Comparison of ENCODE assay signal across 17 cellular contexts in the genomic region with DNA sequence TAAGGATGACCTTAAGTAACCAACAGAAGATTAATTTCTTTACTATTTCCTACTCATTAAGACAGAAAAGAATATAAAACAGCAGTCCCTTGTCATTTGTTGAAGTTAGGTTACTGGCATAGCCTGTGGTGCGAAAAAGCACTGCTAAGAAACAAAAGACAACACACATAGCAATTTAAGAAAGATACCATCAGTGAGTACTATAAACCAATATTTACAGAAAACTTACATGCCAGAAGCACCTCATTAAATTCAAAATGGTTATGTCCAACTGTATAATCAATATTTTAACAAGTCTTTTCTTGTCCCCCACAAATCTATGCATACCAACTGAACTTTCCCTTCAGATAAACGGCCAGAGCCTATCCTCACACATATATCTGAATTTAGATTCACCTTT.
"Had no signal": no experiment of that assay in that cellular context is flagged by ENCODE, and none has a peak within 500 bp of the region (broad histone marks: within the 10 kb centered on the region; RNA-seq: fewer than 3 reads in every experiment).

No MANE protein-coding gene starts in this region.

- ATAC-seq: activated T-helper 17 cell treated with anti-CD3 and anti-CD28 coated beads, Interleukin-2, amount 50 U/mL, for 72 hours; left ventricle myocardium superior; stimulated activated naive CD8-positive, alpha-beta T cell treated with anti-CD3 and anti-CD28 coated beads, Interleukin-15, Interleukin-2, amounts not matched to agents 100 U/mL and 50 U/mL, for 24 hours had no signal

- H3K9me3 ChIP-seq: prostate gland, right atrium auricular region, tibial artery had no signal

- H3K36me3 ChIP-seq: prostate gland, right atrium auricular region, tibial artery had no signal

- H3K4me1 ChIP-seq: prostate gland had no signal

- H3K9me3 Mint-ChIP-seq: activated CD4-positive, alpha-beta memory T cell treated with anti-CD3 and anti-CD28 coated beads for 36 hours; activated naive CD4-positive, alpha-beta T cell treated with anti-CD3 and anti-CD28 coated beads for 36 hours; activated T-helper 17 cell treated with anti-CD3 and anti-CD28 coated beads, Interleukin-2, amount 50 U/mL, for 72 hours; memory B cell; T-helper 1 cell treated with Interleukin-12 subunit alpha and Interleukin-12 subunit beta and Interleukin-4 antibody, amounts not matched to agents 30 μg/mL and 1 μg/mL, for 36 hours had no signal

- DNase-seq: activated CD4-positive, alpha-beta memory T cell treated with anti-CD3 and anti-CD28 coated beads for 36 hours; activated CD4-positive, alpha-beta T cell treated with anti-CD3 and anti-CD28 coated beads for 4 hours; activated naive CD4-positive, alpha-beta T cell treated with anti-CD3 and anti-CD28 coated beads for 36 hours; dermis blood vessel endothelial cell; erythroblast; head of caudate nucleus; left ventricle myocardium superior; occipital lobe; stimulated activated naive CD8-positive, alpha-beta T cell treated with anti-CD3 and anti-CD28 coated beads, Interleukin-15, Interleukin-2, amounts not matched to agents 100 U/mL and 50 U/mL, for 24 hours; substantia nigra; tibial artery had no signal

- H3K27ac ChIP-seq: right atrium auricular region had no signal

- H3K4me3 ChIP-seq: prostate gland, right atrium auricular region, skin epidermis, tibial artery had no signal

- H3K4me1 Mint-ChIP-seq: memory B cell had no signal

- H3K4me3 Mint-ChIP-seq: activated CD4-positive, alpha-beta memory T cell treated with anti-CD3 and anti-CD28 coated beads for 36 hours; activated naive CD4-positive, alpha-beta T cell treated with anti-CD3 and anti-CD28 coated beads for 36 hours; activated T-helper 17 cell treated with anti-CD3 and anti-CD28 coated beads, Interleukin-2, amount 50 U/mL, for 72 hours; memory B cell; T-helper 1 cell treated with Interleukin-12 subunit alpha and Interleukin-12 subunit beta and Interleukin-4 antibody, amounts not matched to agents 30 μg/mL and 1 μg/mL, for 36 hours had no signal

- H3K27ac Mint-ChIP-seq: activated CD4-positive, alpha-beta memory T cell treated with anti-CD3 and anti-CD28 coated beads for 36 hours; activated naive CD4-positive, alpha-beta T cell treated with anti-CD3 and anti-CD28 coated beads for 36 hours; activated T-helper 17 cell treated with anti-CD3 and anti-CD28 coated beads, Interleukin-2, amount 50 U/mL, for 72 hours; memory B cell; T-helper 1 cell treated with Interleukin-12 subunit alpha and Interleukin-12 subunit beta and Interleukin-4 antibody, amounts not matched to agents 30 μg/mL and 1 μg/mL, for 36 hours had no signal

- H3K27me3 ChIP-seq: right atrium auricular region, tibial artery had no signal

- H3K27me3 Mint-ChIP-seq: activated CD4-positive, alpha-beta memory T cell treated with anti-CD3 and anti-CD28 coated beads for 36 hours; activated T-helper 17 cell treated with anti-CD3 and anti-CD28 coated beads, Interleukin-2, amount 50 U/mL, for 72 hours; memory B cell had no signal
